In genomic region chr16:68433316-68433715, GRCh38 we compare ENCODE assay signal across 6 cellular contexts. TPM values are rescaled to one million over a fixed set of nuclear protein-coding genes. Genes with fewer than 3 reads are reported as not detected.
"Had no signal": no experiment of that assay in that cellular context is flagged by ENCODE, and none has a peak within 500 bp of the region (broad histone marks: within the 10 kb centered on the region; RNA-seq: fewer than 3 reads in every experiment).

No MANE protein-coding gene starts in this region.

- H3K27ac ChIP-seq: GM23248 had no signal

- ATAC-seq: K562 had no signal

- DNase-seq: GM23248, GOT3, H9, HCEC 1CT, IMR-90 had no signal

RNA-seq across cellular contexts. Expression of gene SMPD3, which starts 15.0 kb away (rescaled TPM):
- total RNA-seq: IMR-90 had no signal
